ENCODE assay signal across 22 cellular contexts in genomic region chr1:167239257-167239656, GRCh38. TPM values are rescaled to one million over a fixed set of nuclear protein-coding genes. Genes with fewer than 3 reads are reported as not detected.
DNase-seq lines count a peak whose midpoint lies in the region; ATAC-seq, FAIRE-seq and TF ChIP-seq lines count a peak whose summit lies in the region.
"Had no signal": no experiment of that assay in that cellular context is flagged by ENCODE, and none has a peak within 500 bp of the region (broad histone marks: within the 10 kb centered on the region; RNA-seq: fewer than 3 reads in every experiment).

No MANE protein-coding gene starts in this region.

- H3K4me1 ChIP-seq in liver (ENCODE audit: control insufficient read depth in 4 of 4, insufficient read depth in 4 of 4, low read length in 3 of 4): peaks cover 0 to 5% (median 1%) of the 10 kb centered on the region in 4 donors
- H3K4me1 ChIP-seq in right lobe of liver: peaks cover 0 to 12% (median 0%) of the 10 kb centered on the region in 4 donors
- H3K4me1 ChIP-seq: BE2C had no signal

- H3K27me3 ChIP-seq in liver (ENCODE audit: control insufficient read depth in 4 of 4, insufficient read depth in 4 of 4, low read length in 3 of 4) (no peaks in the 10 kb centered on the region), right lobe of liver (no peaks in the 10 kb centered on the region)
- H3K27me3 ChIP-seq: BE2C, BLaER1 had no signal

- H3K9me3 Mint-ChIP-seq in glutamatergic neuron (ENCODE audit: unreplicated experiment): no peaks in the 10 kb centered on the region

- H3K27ac ChIP-seq in liver (ENCODE audit: low read depth in 1 of 2, low read length in 2 of 2) (no peak overlapping the region), right lobe of liver (no peak overlapping the region)
- H3K27ac ChIP-seq: 22Rv1, BLaER1 had no signal

- H3K27ac Mint-ChIP-seq in glutamatergic neuron (ENCODE audit: unreplicated experiment): peak overlapping the region; percentile 24
- H3K27ac Mint-ChIP-seq: CD14-positive monocyte; CD4-positive, CD25-positive, alpha-beta regulatory T cell; CD8-positive, alpha-beta memory T cell had no signal

- H3K4me1 Mint-ChIP-seq in glutamatergic neuron (ENCODE audit: low read depth, unreplicated experiment): peaks cover 19% of the 10 kb centered on the region

- FAIRE-seq in H54 (lab: Jason Lieb, UNC): peak; percentile 43
- FAIRE-seq: G401.6, GM12891, GM19239 had no signal

- H3K36me3 ChIP-seq in liver (ENCODE audit: control insufficient read depth in 4 of 4, insufficient read depth in 3 of 4, low read depth in 1 of 4, low read length in 3 of 4) (no peaks in the 10 kb centered on the region), right lobe of liver (no peaks in the 10 kb centered on the region)
- H3K36me3 ChIP-seq: BE2C had no signal

- no peak for TF ChIP-seq POLR2A in right lobe of liver (IDR thresholded peaks at IDR 0.05)
- no peak for TF ChIP-seq POLR2A in H54 (IDR thresholded peaks at IDR 0.05; ENCODE audit: low read depth, low read length)

- no peaks in the 10 kb centered on the region for H3K27me3 Mint-ChIP-seq in glutamatergic neuron (ENCODE audit: unreplicated experiment)
- H3K27me3 Mint-ChIP-seq: CD4-positive, alpha-beta memory T cell; CD4-positive, CD25-positive, alpha-beta regulatory T cell; CD8-positive, alpha-beta memory T cell had no signal

- no peak overlapping the region for H3K4me3 Mint-ChIP-seq in glutamatergic neuron (ENCODE audit: unreplicated experiment)
- H3K4me3 Mint-ChIP-seq: CD14-positive monocyte; CD4-positive, alpha-beta memory T cell; CD4-positive, CD25-positive, alpha-beta regulatory T cell; CD8-positive, alpha-beta memory T cell had no signal

- H3K4me3 ChIP-seq in liver (ENCODE audit: low read depth in 1 of 3, low read length in 3 of 3): no peak overlapping the region
- H3K4me3 ChIP-seq in right lobe of liver: no peak overlapping the region
- H3K4me3 ChIP-seq: BLaER1 had no signal

- TF ChIP-seq RAD21 in liver (IDR thresholded peaks at IDR 0.05): no peak

- H3K36me3 Mint-ChIP-seq in glutamatergic neuron (ENCODE audit: unreplicated experiment): no peaks in the 10 kb centered on the region

- TF ChIP-seq CTCF in liver (IDR thresholded peaks at IDR 0.05; ENCODE audit: low read depth, low read length, missing input control) (no peak), right lobe of liver (IDR thresholded peaks at IDR 0.05) (no peak), glutamatergic neuron (IDR thresholded peaks at IDR 0.05; ENCODE audit: partially characterized antibody, unreplicated experiment) (no peak)

- ATAC-seq in right lobe of liver: no peak
- no peak for ATAC-seq in GM21528 (IDR thresholded peaks at IDR 0.05; ENCODE audit: low FRiP score, unreplicated experiment)

- intact Hi-C loops in right lobe of liver (cut with DNase I): no loop called here

- no peak overlapping the region for H3K9ac ChIP-seq in liver (ENCODE audit: low read depth in 1 of 2, low read length in 2 of 2)
- H3K9ac ChIP-seq: BLaER1 had no signal

- DNase-seq in right lobe of liver (no peak), H54 (ENCODE audit: insufficient read length, low spot score) (no peak), glutamatergic neuron (no peak), SIG-M5 (lab: John Stamatoyannopoulos, UW) (no peak)
- no peak for DNase-seq in activated CD4-positive, alpha-beta T cell treated with anti-CD3 and anti-CD28 coated beads for 1 hour
- DNase-seq: ACHN; BE2C; C1 segment of cervical spinal cord; CD4-positive, alpha-beta memory T cell; CD4-positive, CD25-positive, alpha-beta regulatory T cell; CD8-positive, alpha-beta memory T cell; COR-L47; DMS79 treated with DMSO at 0.1 percent for 48 hours; GF-D8 had no signal

- no peaks in the 10 kb centered on the region for H3K9me3 ChIP-seq in liver (ENCODE audit: control insufficient read depth in 4 of 4, low read length in 3 of 4)
- H3K9me3 ChIP-seq in right lobe of liver: no peaks in the 10 kb centered on the region
- H3K9me3 ChIP-seq: BE2C had no signal

- 97% methylated on average over 2 of the region's 2 CpGs for WGBS in liver
- WGBS in right lobe of liver (ENCODE audit: insufficient coverage, low coverage, low lambda C conversion rate, missing lambda C conversion rate): 81% methylated on average over 2 of the region's 2 CpGs

TF ChIP-seq in liver, 16 proteins besides CTCF, POLR2A, EP300 and RAD21:
- TF ChIP-seq FOXA1 (IDR thresholded peaks at IDR 0.05) (no peak), REST (IDR thresholded peaks at IDR 0.05) (peak; percentile 16)

RNA-seq across cellular contexts. Expression of gene POU2F1, which starts 18.6 kb away (rescaled TPM):
- total RNA-seq in liver (10 to 100 TPM in 1 of 2 donors, 1 to 10 TPM in 1; 7.7 to 10.5 TPM), right lobe of liver (10 to 100 TPM in 1 of 6 experiments, 1 to 10 TPM in 5; 4.8 to 10.3 (median 6.2) TPM), glutamatergic neuron (ENCODE audit: unreplicated experiment) (37.7 TPM)
- polyA plus RNA-seq in liver: 1 to 10 TPM in 1 of 2 donors, under 1 TPM in 1; 0.93 to 5.4 TPM
